Comparison of ENCODE assay signal across 9 cellular contexts in the genomic region with DNA sequence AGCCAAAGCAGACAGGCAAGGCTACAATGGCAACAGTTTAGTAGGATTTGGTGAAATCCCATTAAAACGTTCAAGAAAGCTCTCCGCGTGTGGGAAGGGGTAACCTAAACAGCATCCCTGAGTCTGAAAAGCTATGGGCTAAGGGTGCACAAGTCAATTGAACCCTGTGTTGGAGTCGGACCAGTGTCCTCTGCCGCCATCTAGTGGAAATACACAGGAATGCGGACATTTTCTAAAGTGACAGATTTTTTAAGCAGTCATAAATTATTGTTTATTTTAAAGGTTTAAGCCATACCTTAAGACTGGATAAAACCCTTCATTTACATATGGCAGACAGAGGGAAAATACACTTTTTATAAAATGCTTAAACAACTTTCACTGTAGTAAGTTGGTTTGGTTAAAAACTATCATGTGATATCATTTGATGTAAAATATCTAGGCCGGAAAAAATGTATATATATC. TPM values are rescaled to one million over a fixed set of nuclear protein-coding genes. Genes with fewer than 3 reads are reported as not detected.
DNase-seq lines count a peak whose midpoint lies in the region; ATAC-seq and TF ChIP-seq lines count a peak whose summit lies in the region.
"Had no signal": no experiment of that assay in that cellular context is flagged by ENCODE, and none has a peak within 500 bp of the region (broad histone marks: within the 10 kb centered on the region; RNA-seq: fewer than 3 reads in every experiment).

No MANE protein-coding gene starts in this region.

- no peak overlapping the region for H4K8ac ChIP-seq in H9 (replicated peaks; ENCODE audit: insufficient read length, low read depth, low read length)

- no peak overlapping the region for H2AK5ac ChIP-seq in H9 (ENCODE audit: insufficient read length, low read length)

- H4K91ac ChIP-seq in H9 (ENCODE audit: insufficient read length, low read depth, low read length), result no peak overlapping the region

- no peak overlapping the region for H2BK120ac ChIP-seq in H9 (ENCODE audit: low read depth, low read length, poor library complexity, severe bottlenecking)

- H3K4me3 ChIP-seq in BJ (ENCODE audit: low read depth, low read length), result no peak overlapping the region
- no peak overlapping the region for H3K4me3 ChIP-seq in transverse colon

- H3K36me3 Mint-ChIP-seq in H9 (ENCODE audit: insufficient read depth in 1 of 3, low read depth in 3 of 3), result 0 out of 7 replicates have a peak, but pooled peaks cover 0 to 8% (median 0%) of the 10 kb centered on the region in 3 experiments
- H3K36me3 Mint-ChIP-seq in nephron (ENCODE audit: low read depth), result no peaks in the 10 kb centered on the region
- H3K36me3 Mint-ChIP-seq: IgD-negative memory B cell had no signal

- H2AFZ ChIP-seq in H9 (ENCODE audit: low read length), result peak overlapping the region; percentile 17

- no peak overlapping the region for H3K4ac ChIP-seq in H9 (ENCODE audit: low read depth, low read length)

- no peak overlapping the region for H3K14ac ChIP-seq in H9 (ENCODE audit: insufficient read depth, low read length)

- no peaks in the 10 kb centered on the region for H3K23me2 ChIP-seq in H9 (ENCODE audit: insufficient read length, low read depth, low read length, poor library complexity, severe bottlenecking)

- no peak overlapping the region for H3K23ac ChIP-seq in H9 (ENCODE audit: insufficient read length, low read depth, low read length)

- no peak overlapping the region for H4K5ac ChIP-seq in H9 (ENCODE audit: insufficient read length, low read depth, low read length)

- no peak overlapping the region for H2BK5ac ChIP-seq in H9 (ENCODE audit: insufficient read length, low read length)

- H3K4me1 ChIP-seq in H9 (ENCODE audit: insufficient read depth, low read length) (no peaks in the 10 kb centered on the region), transverse colon (no peaks in the 10 kb centered on the region)

- no peak overlapping the region for H2BK15ac ChIP-seq in H9 (ENCODE audit: low read depth, low read length)

- no peaks in the 10 kb centered on the region for H3K79me1 ChIP-seq in H9 (ENCODE audit: insufficient read depth, low read depth, low read length, poor library complexity, severe bottlenecking)

- H3K27ac ChIP-seq in H9 (ENCODE audit: insufficient read length, low read depth, low read length) (no peak overlapping the region), transverse colon (no peak overlapping the region)

- H3K27ac Mint-ChIP-seq in H9 (no peak overlapping the region), nephron (no peak overlapping the region)

- no peak overlapping the region for H3K4me2 ChIP-seq in H9 (ENCODE audit: insufficient read depth, insufficient read length, low read length)

- in situ Hi-C loops in transverse colon (cut with MboI; ENCODE audit: low pct_ligation_motif_present in 1 of 4, low pct_unique_long_range_greater_than_20kb in 1 of 4, low sequenced_read_pairs in 3 of 4), result no loop called here

- no peak overlapping the region for H2BK12ac ChIP-seq in H9 (ENCODE audit: insufficient read length, low read depth, low read length)

- H3K56ac ChIP-seq in H9 (ENCODE audit: insufficient read length, low read depth, low read length), result no peak overlapping the region

- H3K4me3 Mint-ChIP-seq in H9 (no peak overlapping the region), nephron (no peak overlapping the region)
- H3K4me3 Mint-ChIP-seq: IgD-negative memory B cell had no signal

- H3K18ac ChIP-seq in H9 (ENCODE audit: insufficient read length, low read depth, low read length), result no peak overlapping the region

- H3K4me1 Mint-ChIP-seq in H9, result peaks cover 13 to 16% of the 10 kb centered on the region in 2 experiments
- no peaks in the 10 kb centered on the region for H3K4me1 Mint-ChIP-seq in nephron

- H3K27me3 ChIP-seq in BJ (ENCODE audit: control insufficient read depth, insufficient read depth, low read length) (peaks cover 1% of the 10 kb centered on the region; the same call in 1 of the 2 replicates), H9 (ENCODE audit: insufficient read depth, low read length) (no peaks in the 10 kb centered on the region), transverse colon (no peaks in the 10 kb centered on the region)

- H3T11ph ChIP-seq in H9 (ENCODE audit: low read length), result no peak overlapping the region

- POLR2A ChIA-PET in BJ (lab: Charles Lee), result no interaction called here

- no peaks in the 10 kb centered on the region for H4K20me1 ChIP-seq in H9 (ENCODE audit: control insufficient read depth, insufficient read depth, insufficient read length)

- H3K27me3 Mint-ChIP-seq in H9 (ENCODE audit: low read depth) (peaks cover 7% of the 10 kb centered on the region), nephron (ENCODE audit: low read depth) (no peaks in the 10 kb centered on the region)
- H3K27me3 Mint-ChIP-seq: IgD-negative memory B cell had no signal

- TF ChIP-seq CTCF in BJ (IDR thresholded peaks at IDR 0.05; ENCODE audit: insufficient read depth, low read depth, low read length) (peak; percentile 80), H9 (conservative IDR thresholded peaks at IDR 0.05) (peak; percentile 93), nephron (IDR thresholded peaks at IDR 0.05; ENCODE audit: unreplicated experiment in 3 of 3) (peak; percentile 80 to 84 (median 81)), transverse colon (IDR thresholded peaks at IDR 0.05) (peak; percentile 71 to 85 (median 76))

- no peaks in the 10 kb centered on the region for H3K79me2 ChIP-seq in H9 (ENCODE audit: insufficient read depth, low read length)

- intact Hi-C loops in transverse colon (cut with DNase I; ENCODE audit: low total_unique reads), result loop anchor here (5.0 to 10.0 kb wide), 2 partner anchors 101 to 368 kb away; no protein-coding TSS in a partner anchor

- no peak for TF ChIP-seq EP300 in transverse colon (IDR thresholded peaks at IDR 0.05; ENCODE audit: low read depth)

- TF ChIP-seq POLR2A in erythroblast (IDR thresholded peaks at IDR 0.05; ENCODE audit: low read length) (no peak), transverse colon (IDR thresholded peaks at IDR 0.05) (no peak)

- H3K9me3 Mint-ChIP-seq in H9, result peaks cover 5 to 9% of the 10 kb centered on the region in 2 experiments
- H3K9me3 Mint-ChIP-seq in nephron, result no peaks in the 10 kb centered on the region
- H3K9me3 Mint-ChIP-seq: IgD-negative memory B cell had no signal

- DNase-seq in BJ (ENCODE audit: low read depth) (no peak), H9 (peak; percentile 59), NOMO-1 treated with DMSO at 0.1 percent for 48 hours (lab: John Stamatoyannopoulos, UW; ENCODE audit: unreplicated experiment) (peak; percentile 38), erythroblast (lab: John Stamatoyannopoulos, UW) (peak; percentile 60 to 80), transverse colon (peak; percentile 38)
- DNase-seq in activated CD8-positive, alpha-beta memory T cell treated with anti-CD3 and anti-CD28 coated beads, Interleukin-2, amount 50 U/mL, for 24 hours (ENCODE audit: extremely low read depth), result peak; percentile 15

- H3K9me3 ChIP-seq in H9 (ENCODE audit: control insufficient read depth, low read depth, low read length), result no peaks in the 10 kb centered on the region
- H3K9me3 ChIP-seq in transverse colon, result no peaks in the 10 kb centered on the region

- H2BK20ac ChIP-seq in H9 (ENCODE audit: low read depth, low read length, poor library complexity, severe bottlenecking), result no peak overlapping the region

- CTCF ChIA-PET in BJ (lab: Yijun Ruan, JAX), result interaction anchor here (0.7 to 6.4 kb wide), 13 partner anchors 9 to 368 kb away, joined by 3 to 73 read pairs (median 5); no protein-coding TSS in a partner anchor

- no peak for ATAC-seq in GM21447 (IDR thresholded peaks at IDR 0.05; ENCODE audit: unreplicated experiment)

- no CpG with 5 or more reads among the region's 7 CpGs for WGBS in H9 (ENCODE audit: extremely low coverage, insufficient read length, low lambda C conversion rate)
- 13 to 20% methylated on average over 2 to 7 of the region's 7 CpGs for WGBS in transverse colon (ENCODE audit: low coverage in 1 of 2), 2 donors

- no peaks in the 10 kb centered on the region for H3K36me3 ChIP-seq in BJ (ENCODE audit: control insufficient read depth, insufficient read depth, low read length)
- H3K36me3 ChIP-seq in transverse colon, result no peaks in the 10 kb centered on the region

- no peak overlapping the region for H3K9ac ChIP-seq in H9 (ENCODE audit: extremely low read depth, insufficient read length, low read length)

RNA-seq across cellular contexts. Expression of a gene that starts 26.5 kb away (rescaled TPM):
- polyA plus RNA-seq in BJ (2011; rRNA removed), result 79.6 and 101 TPM in 2 replicates
- polyA minus RNA-seq in BJ (2011; rRNA and poly(A)+ RNA removed), result 91.1 and 122 TPM in 2 replicates
- total RNA-seq in H9 (2021) (196 and 199 TPM in 2 replicates), transverse colon (100 to 1,000 TPM in 3 of 4 donors, 10 to 100 TPM in 1; 88.4 to 211 (median 119) TPM)
